In the genomic region with DNA sequence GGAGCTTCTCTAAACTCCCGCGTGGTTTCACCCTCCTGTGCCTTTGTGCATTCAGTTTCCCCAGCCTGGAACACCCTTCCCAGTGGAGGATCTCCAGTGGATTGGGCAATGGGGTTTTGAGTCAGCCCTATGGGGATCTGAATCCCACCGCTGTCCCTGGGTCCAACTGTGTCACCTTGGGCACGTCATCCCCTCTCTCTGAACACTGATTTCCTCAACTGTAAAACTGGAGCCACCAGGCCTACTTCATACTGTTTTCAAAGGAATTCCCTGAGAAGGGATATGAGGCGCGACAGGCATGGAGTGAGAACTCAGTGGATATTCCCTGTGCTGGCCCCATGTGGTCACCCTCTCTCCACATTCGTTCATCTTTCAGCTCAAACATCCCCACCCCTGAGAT, we compare ENCODE assay signal across 25 cellular contexts.
"Had no signal": no experiment of that assay in that cellular context is flagged by ENCODE, and none has a peak within 500 bp of the region (broad histone marks: within the 10 kb centered on the region; RNA-seq: fewer than 3 reads in every experiment).

No MANE protein-coding gene starts in this region.

- H3K4me1 ChIP-seq: psoas muscle, sigmoid colon, testis, transverse colon had no signal

- H3K36me3 Mint-ChIP-seq: immature natural killer cell; memory B cell; natural killer cell; neural progenitor cell; stimulated activated memory B cell treated with anti-CD40 and anti-IgM and Interleukin-4, amounts not matched to agents 10 μg/mL and 1 μg/mL and 100 μg/mL, for 72 hours had no signal

- H3K36me3 ChIP-seq: esophagus squamous epithelium, neural progenitor cell, sigmoid colon, transverse colon had no signal

- DNase-seq: effector memory CD8-positive, alpha-beta T cell; erythroblast; esophagus squamous epithelium; foreskin melanocyte; hypothalamus; immature natural killer cell; islet precursor cell; kidney glomerular epithelial cell; left colon; natural killer cell; nucleus accumbens; posterior cingulate gyrus; psoas muscle; right cardiac atrium; sigmoid colon; stimulated activated CD4-positive, alpha-beta T cell treated with anti-CD3 and anti-CD28 coated beads, Interleukin-4, amount 100 ng/mL, for 4 hours; stimulated activated naive CD8-positive, alpha-beta T cell treated with anti-CD3 and anti-CD28 coated beads, Interleukin-15, Interleukin-2, amounts not matched to agents 100 U/mL and 50 U/mL, for 24 hours; substantia nigra; testis; transverse colon had no signal

- H3K4me1 Mint-ChIP-seq: immature natural killer cell; memory B cell; natural killer cell; stimulated activated memory B cell treated with anti-CD40 and anti-IgM and Interleukin-4, amounts not matched to agents 10 μg/mL and 1 μg/mL and 100 μg/mL, for 72 hours had no signal

- H3K27ac ChIP-seq: coronary artery, esophagus squamous epithelium, neural progenitor cell, psoas muscle, sigmoid colon, testis, transverse colon had no signal

- H3K9me3 ChIP-seq: esophagus squamous epithelium, psoas muscle, sigmoid colon, testis, transverse colon had no signal

- H3K9me3 Mint-ChIP-seq: effector memory CD8-positive, alpha-beta T cell; immature natural killer cell; memory B cell; natural killer cell; neural progenitor cell; stimulated activated memory B cell treated with anti-CD40 and anti-IgM and Interleukin-4, amounts not matched to agents 10 μg/mL and 1 μg/mL and 100 μg/mL, for 72 hours had no signal

- H3K9ac ChIP-seq: neural progenitor cell had no signal

- H2AFZ ChIP-seq: neural progenitor cell had no signal

- H3K27ac Mint-ChIP-seq: effector memory CD8-positive, alpha-beta T cell; memory B cell; natural killer cell; neural progenitor cell; stimulated activated memory B cell treated with anti-CD40 and anti-IgM and Interleukin-4, amounts not matched to agents 10 μg/mL and 1 μg/mL and 100 μg/mL, for 72 hours had no signal

- H3K4me3 ChIP-seq: coronary artery, esophagus squamous epithelium, lung, neural progenitor cell, psoas muscle, sigmoid colon, testis, transverse colon had no signal

- H3K27me3 ChIP-seq: esophagus squamous epithelium, neural progenitor cell, sigmoid colon, testis, transverse colon had no signal

- ATAC-seq: effector memory CD8-positive, alpha-beta T cell; left colon; natural killer cell; psoas muscle; right cardiac atrium; stimulated activated memory B cell treated with anti-CD40 and anti-IgM and Interleukin-4, amounts not matched to agents 10 μg/mL and 1 μg/mL and 100 μg/mL, for 72 hours; stimulated activated naive CD8-positive, alpha-beta T cell treated with anti-CD3 and anti-CD28 coated beads, Interleukin-15, Interleukin-2, amounts not matched to agents 100 U/mL and 50 U/mL, for 24 hours had no signal

- H3K4me3 Mint-ChIP-seq: effector memory CD8-positive, alpha-beta T cell; immature natural killer cell; memory B cell; natural killer cell; neural progenitor cell; stimulated activated memory B cell treated with anti-CD40 and anti-IgM and Interleukin-4, amounts not matched to agents 10 μg/mL and 1 μg/mL and 100 μg/mL, for 72 hours had no signal

- H3K4me2 ChIP-seq: neural progenitor cell had no signal
